ENCODE assay signal across 1 cellular context in genomic region chr5:140219068-140219971, GRCh38.
TF ChIP-seq lines count a peak whose summit lies in the region.

No MANE protein-coding gene starts in this region.

TF ChIP-seq in GM12878, 131 proteins besides CTCF, POLR2A, EP300 and RAD21:
- TF ChIP-seq TAF1 (IDR thresholded peaks at IDR 0.05; ENCODE audit: borderline replicate concordance, low read depth, low read length) = no peak
- no peak for TF ChIP-seq SREBF2 (IDR thresholded peaks at IDR 0.05; ENCODE audit: low read length)
